In genomic region chr6:143901885-143902708, GRCh38 we compare ENCODE assay signal across 9 cellular contexts. TPM values are rescaled to one million over a fixed set of nuclear protein-coding genes. Genes with fewer than 3 reads are reported as not detected.
DNase-seq lines count a peak whose midpoint lies in the region; ATAC-seq and TF ChIP-seq lines count a peak whose summit lies in the region.
"Had no signal": no experiment of that assay in that cellular context is flagged by ENCODE, and none has a peak within 500 bp of the region (broad histone marks: within the 10 kb centered on the region; RNA-seq: fewer than 3 reads in every experiment).

No MANE protein-coding gene starts in this region.

- TF ChIP-seq CTCF in GM13976 (IDR thresholded peaks at IDR 0.05; ENCODE audit: borderline replicate concordance, control extremely low read depth, extremely low read depth, insufficient read depth, missing control alignments) (no peak), KMS-11 (conservative IDR thresholded peaks at IDR 0.05; ENCODE audit: low read depth, low read length) (no peak), A673 (conservative IDR thresholded peaks at IDR 0.05; ENCODE audit: low read depth, low read length) (no peak)

- no peak overlapping the region for H2BK120ac ChIP-seq in mesenchymal stem cell (ENCODE audit: low read depth, low read length)

- H4K91ac ChIP-seq in mesenchymal stem cell (ENCODE audit: low read length) = no peak overlapping the region

- no peak overlapping the region for H3K4me3 ChIP-seq in KMS-11 (IDR thresholded peaks at IDR 0.05; ENCODE audit: insufficient read depth, low read depth, low read length)
- peak overlapping the region in 1 of 2 experiments; percentile 10 for H3K4me3 ChIP-seq in mesenchymal stem cell (ENCODE audit: insufficient read depth in 1 of 2, low read depth in 1 of 2, low read length in 2 of 2)
- no peak overlapping the region for H3K4me3 ChIP-seq in A673 (ENCODE audit: low read depth, low read length, poor library complexity, severe bottlenecking)

- no peaks in the 10 kb centered on the region for H3K9me3 ChIP-seq in mesenchymal stem cell (ENCODE audit: control insufficient read depth, low read length)
- H3K9me3 ChIP-seq in A673 (ENCODE audit: low read depth, low read length, poor library complexity, severe bottlenecking) = no peaks in the 10 kb centered on the region

- H3K79me1 ChIP-seq in mesenchymal stem cell (replicated peaks; ENCODE audit: low read length, poor library complexity, severe bottlenecking) = no peaks in the 10 kb centered on the region

- H2BK5ac ChIP-seq in mesenchymal stem cell (ENCODE audit: low read depth, low read length, poor library complexity, severe bottlenecking) = no peak overlapping the region

- H3K23ac ChIP-seq in mesenchymal stem cell (ENCODE audit: low read length in 2 of 2) = no peak overlapping the region

- H3K9ac ChIP-seq in KMS-11 (peak overlapping the region; percentile 29; the same call in 1 of the 2 replicates), mesenchymal stem cell (ENCODE audit: low read length) (peak overlapping the region; percentile 50)
- H3K9ac ChIP-seq: parathyroid adenoma had no signal

- POLR2A ChIA-PET in A673 (lab: Charles Lee; ENCODE audit: low non-redundant PET) = no interaction called here

- H2AFZ ChIP-seq in KMS-11 (ENCODE audit: low read depth) (peak overlapping the region; percentile 39), mesenchymal stem cell (ENCODE audit: low read depth, low read length) (peak overlapping the region; percentile 39)
- H2AFZ ChIP-seq: parathyroid adenoma had no signal

- in situ Hi-C loops in GM13976 (cut with MboI; ENCODE audit: low sequenced_read_pairs, unreplicated experiment) = no loop called here

- H2AK5ac ChIP-seq in mesenchymal stem cell (ENCODE audit: low read length, severe bottlenecking) = no peak overlapping the region

- H4K20me1 ChIP-seq in KMS-11 (ENCODE audit: insufficient read depth) = no peaks in the 10 kb centered on the region

- no peaks in the 10 kb centered on the region for H3K79me2 ChIP-seq in KMS-11 (ENCODE audit: insufficient read depth, low read depth)
- H3K79me2 ChIP-seq: parathyroid adenoma had no signal

- H4K8ac ChIP-seq in mesenchymal stem cell (ENCODE audit: low read length) = no peak overlapping the region

- peak overlapping the region in 1 of 2 experiments; percentile 31 for H2BK12ac ChIP-seq in mesenchymal stem cell (ENCODE audit: low read length in 2 of 2)

- no peaks in the 10 kb centered on the region for H3K36me3 ChIP-seq in KMS-11 (ENCODE audit: insufficient read depth)
- H3K36me3 ChIP-seq in mesenchymal stem cell (ENCODE audit: control insufficient read depth in 1 of 2, insufficient read depth in 2 of 2, low read depth in 1 of 2, low read length in 2 of 2) = no peaks in the 10 kb centered on the region
- H3K36me3 ChIP-seq in A673 (ENCODE audit: insufficient read depth, low read length, poor library complexity, severe bottlenecking) = no peaks in the 10 kb centered on the region

- no TSS peak for BruUV-seq in A673 (replicated peaks; lab: Mats Ljungman, UMichigan)

- WGBS in mesenchymal stem cell = 18% methylated on average over 5 of the region's 6 CpGs

- CTCF ChIA-PET in A673 (lab: Charles Lee) = no interaction called here

- peak overlapping the region; percentile 50 for H3K4me2 ChIP-seq in KMS-11
- no peak overlapping the region for H3K4me2 ChIP-seq in mesenchymal stem cell (ENCODE audit: low read length, poor library complexity, severe bottlenecking)

- no peak overlapping the region for H3K14ac ChIP-seq in mesenchymal stem cell (ENCODE audit: low read length in 2 of 2)

- H3K27ac ChIP-seq in KMS-11 (peak overlapping the region; percentile 76), mesenchymal stem cell (ENCODE audit: low read length, poor library complexity, severe bottlenecking) (no peak overlapping the region), A673 (ENCODE audit: low read depth, low read length, poor library complexity, severe bottlenecking) (no peak overlapping the region)
- H3K27ac ChIP-seq: parathyroid adenoma had no signal

- H3K18ac ChIP-seq in mesenchymal stem cell (ENCODE audit: low read depth in 1 of 2, low read length in 2 of 2) = no peak overlapping the region

- DNase-seq in GM13976 (ENCODE audit: low spot score) (peak; percentile 58), mesenchymal stem cell (peak; percentile 76), A673 (ENCODE audit: low spot score) (no peak), NCI-H526 (lab: John Stamatoyannopoulos, UW) (no peak)
- no peak for DNase-seq in activated CD4-positive, CD25-positive, alpha-beta regulatory T cell treated with anti-CD3 and anti-CD28 coated beads, Interleukin-2, amount 50 U/mL, for 72 hours

- H3K4me1 ChIP-seq in KMS-11 (ENCODE audit: low read depth, poor library complexity, severe bottlenecking) (peaks cover 43% of the 10 kb centered on the region), mesenchymal stem cell (ENCODE audit: control insufficient read depth, insufficient read depth, low read depth, low read length) (no peaks in the 10 kb centered on the region), A673 (ENCODE audit: insufficient read depth, low read length, poor library complexity, severe bottlenecking) (no peaks in the 10 kb centered on the region)
- H3K4me1 ChIP-seq: parathyroid adenoma had no signal

- no peak overlapping the region for H3K4ac ChIP-seq in mesenchymal stem cell (ENCODE audit: low read depth in 1 of 2, low read length in 2 of 2)

- H3K27me3 ChIP-seq in KMS-11 (ENCODE audit: insufficient read depth, low read depth) = no peaks in the 10 kb centered on the region
- H3K27me3 ChIP-seq in mesenchymal stem cell (ENCODE audit: control insufficient read depth in 1 of 2, insufficient read depth in 1 of 2, low read length in 2 of 2) = no peaks in the 10 kb centered on the region
- H3K27me3 ChIP-seq in A673 (replicated peaks; ENCODE audit: insufficient read depth, low read depth, low read length, poor library complexity) = no peaks in the 10 kb centered on the region

- intact Hi-C loops in A673 (cut with micrococcal nuclease; ENCODE audit: unreplicated experiment) = no loop called here

- ATAC-seq in GM21528 (IDR thresholded peaks at IDR 0.05; ENCODE audit: low FRiP score, unreplicated experiment) (peak; percentile 96), esophagus mucosa (no peak)

- H2BK15ac ChIP-seq in mesenchymal stem cell (ENCODE audit: low read depth, poor library complexity, severe bottlenecking) = no peak overlapping the region

RNA-seq across cellular contexts. Expression of gene ZC2HC1B, which starts 37.8 kb away (rescaled TPM):
- polyA plus RNA-seq in mesenchymal stem cell (2013, experiment 1 of 2) = 0.07 TPM
- 0.05 TPM for polyA plus RNA-seq in mesenchymal stem cell (2013, experiment 2 of 2)
- not detected in 2 replicates for total RNA-seq in A673 (2021)
- not detected for total RNA-seq in esophagus mucosa

RNA-seq across cellular contexts. Expression of gene LTV1, which starts 59.0 kb away (rescaled TPM):
- 24.8 TPM for polyA plus RNA-seq in mesenchymal stem cell (2013, experiment 1 of 2)
- polyA plus RNA-seq in mesenchymal stem cell (2013, experiment 2 of 2) = 26.7 TPM
- total RNA-seq in A673 (2021) (44.1 and 51.8 TPM in 2 replicates), esophagus mucosa (14.4 TPM)

Comparison
In these comparisons a context has a peak if more than half of its experiments do, and no peak if none do; other contexts are left out.
1. DNase-seq: peak in GM13976 (single experiment) and mesenchymal stem cell (single experiment); none in A673 (single experiment), NCI-H526 (0 of 2) and activated CD4-positive, CD25-positive, alpha-beta regulatory T cell treated with anti-CD3 and anti-CD28 coated beads, Interleukin-2, amount 50 U/mL, for 72 hours (single experiment).